25 cellular contexts compared by ENCODE assay signal in the genomic region with DNA sequence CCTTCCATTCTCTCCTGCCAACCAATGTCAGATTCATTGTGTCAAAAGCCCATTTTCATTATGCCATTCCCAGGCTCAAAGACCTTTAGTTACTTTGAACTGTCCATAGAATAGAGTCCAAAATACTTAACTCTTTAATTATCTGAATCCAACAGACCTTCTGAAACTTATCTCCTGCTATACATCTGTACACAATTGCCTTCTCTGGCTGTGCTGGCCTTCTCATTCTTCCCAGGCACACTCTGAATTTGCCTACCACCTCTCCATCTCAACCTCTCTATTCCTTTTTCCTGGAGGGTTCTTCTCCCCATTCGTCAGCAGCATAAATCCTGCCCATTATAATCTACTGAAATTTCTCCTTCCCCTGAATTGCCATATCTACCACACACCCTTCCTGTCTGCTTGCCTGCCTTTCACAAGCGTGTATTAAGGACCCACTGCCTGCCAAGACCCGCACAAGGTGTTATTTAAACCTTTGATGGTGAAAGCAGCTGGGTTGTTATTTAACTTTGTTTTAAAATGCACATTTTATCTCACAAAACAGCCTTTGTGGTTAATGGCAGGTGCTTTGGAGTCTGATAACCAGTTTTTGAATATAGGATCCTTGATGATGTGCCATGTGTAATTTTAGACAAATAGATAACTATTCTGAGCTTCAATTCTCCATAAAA.
DNase-seq lines count a peak whose midpoint lies in the region; ATAC-seq, FAIRE-seq and TF ChIP-seq lines count a peak whose summit lies in the region.
"Had no signal": no experiment of that assay in that cellular context is flagged by ENCODE, and none has a peak within 500 bp of the region (broad histone marks: within the 10 kb centered on the region; RNA-seq: fewer than 3 reads in every experiment).

No MANE protein-coding gene starts in this region.

- ATAC-seq in Panc1: no peak
- ATAC-seq in GM21576 (IDR thresholded peaks at IDR 0.05; ENCODE audit: unreplicated experiment): no peak
- ATAC-seq: CD8-positive, alpha-beta T cell; HCT116; PC-3 had no signal

- H4K5ac ChIP-seq in H9 (ENCODE audit: insufficient read length, low read depth, low read length): no peak overlapping the region

- no peaks in the 10 kb centered on the region for H3K9me3 ChIP-seq in H9 (ENCODE audit: control insufficient read depth, low read depth, low read length)
- H3K9me3 ChIP-seq in Panc1 (ENCODE audit: control insufficient read depth, insufficient read depth, low read depth, low read length): no peaks in the 10 kb centered on the region
- no peaks in the 10 kb centered on the region for H3K9me3 ChIP-seq in endothelial cell of umbilical vein (replicated peaks; ENCODE audit: control insufficient read depth, insufficient read depth, low read length)
- H3K9me3 ChIP-seq in trophoblast cell (ENCODE audit: insufficient read depth, low read depth, low read length): no peaks in the 10 kb centered on the region
- no peaks in the 10 kb centered on the region for H3K9me3 ChIP-seq in tibial nerve
- H3K9me3 ChIP-seq: BLaER1 treated with 17β-estradiol and CSF1 and Interleukin-3, amounts not matched to agents 10 nM and 100 nM had no signal

- no peak overlapping the region for H4K12ac ChIP-seq in trophoblast cell (ENCODE audit: low read depth, low read length)

- H2BK5ac ChIP-seq in H9 (ENCODE audit: insufficient read length, low read length) (no peak overlapping the region), trophoblast cell (ENCODE audit: low read depth, low read length, poor library complexity) (no peak overlapping the region)

- no peak overlapping the region for H2BK15ac ChIP-seq in H9 (ENCODE audit: low read depth, low read length)

- H3K4me2 ChIP-seq in H9 (ENCODE audit: insufficient read depth, insufficient read length, low read length): no peak overlapping the region
- no peak overlapping the region for H3K4me2 ChIP-seq in endothelial cell of umbilical vein (ENCODE audit: insufficient read depth, low read length)
- no peak overlapping the region for H3K4me2 ChIP-seq in trophoblast cell (ENCODE audit: low read length)
- H3K4me2 ChIP-seq: BLaER1 treated with 17β-estradiol and CSF1 and Interleukin-3, amounts not matched to agents 10 nM and 100 nM had no signal

- H2BK12ac ChIP-seq in H9 (ENCODE audit: insufficient read length, low read depth, low read length): no peak overlapping the region
- peak overlapping the region; percentile 88 for H2BK12ac ChIP-seq in trophoblast cell (ENCODE audit: low read length)

- CTCF ChIA-PET in Panc1 (lab: Charles Lee) (no interaction called here), endothelial cell of umbilical vein (lab: Charles Lee) (no interaction called here)

- POLR2A ChIA-PET in Panc1 (lab: Charles Lee): no interaction called here
- POLR2A ChIA-PET in endothelial cell of umbilical vein (lab: Charles Lee): no interaction called here

- H3K27me3 ChIP-seq in H9 (ENCODE audit: insufficient read depth, low read length) (no peaks in the 10 kb centered on the region), Panc1 (ENCODE audit: control insufficient read depth, insufficient read depth, low read length) (no peaks in the 10 kb centered on the region), endothelial cell of umbilical vein (ENCODE audit: control insufficient read depth in 2 of 2, insufficient read depth in 2 of 2, low read length in 2 of 2) (no peaks in the 10 kb centered on the region), trophoblast cell (ENCODE audit: insufficient read depth, low read length) (no peaks in the 10 kb centered on the region), tibial nerve (no peaks in the 10 kb centered on the region)
- H3K27me3 ChIP-seq: BLaER1 treated with 17β-estradiol and CSF1 and Interleukin-3, amounts not matched to agents 10 nM and 100 nM had no signal

- no peak overlapping the region for H3T11ph ChIP-seq in H9 (ENCODE audit: low read length)

- H3K9me1 ChIP-seq in endothelial cell of umbilical vein (replicated peaks; ENCODE audit: control insufficient read depth, extremely low read depth, insufficient read depth, low read length): no peaks in the 10 kb centered on the region

- BruUV-seq in Panc1 (replicated peaks; lab: Mats Ljungman, UMichigan): no TSS peak
- BruUV-seq in endothelial cell of umbilical vein (replicated peaks; lab: Mats Ljungman, UMichigan): no TSS peak

- no peak overlapping the region for H3K27ac ChIP-seq in H9 (ENCODE audit: insufficient read length, low read depth, low read length)
- H3K27ac ChIP-seq in Panc1 (ENCODE audit: low read length): peak overlapping the region; percentile 19; the same call in 1 of the 2 replicates
- H3K27ac ChIP-seq in endothelial cell of umbilical vein (ENCODE audit: insufficient read depth, low read depth, low read length): no peak overlapping the region
- H3K27ac ChIP-seq in trophoblast cell (ENCODE audit: low read depth, low read length): no peak overlapping the region
- no peak overlapping the region for H3K27ac ChIP-seq in tibial nerve
- H3K27ac ChIP-seq: BLaER1 treated with 17β-estradiol and CSF1 and Interleukin-3, amounts not matched to agents 10 nM and 100 nM; RWPE1; SK-N-MC had no signal

- in situ Hi-C loops in Panc1 (cut with HindIII; ENCODE audit: low pct_unique_long_range_greater_than_20kb, low sequenced_read_pairs): no loop called here

- no peaks in the 10 kb centered on the region for H3K27me3 Mint-ChIP-seq in H9 (ENCODE audit: low read depth)

- H2AK5ac ChIP-seq in H9 (ENCODE audit: insufficient read length, low read length) (peak overlapping the region; percentile 21), trophoblast cell (ENCODE audit: low read length) (no peak overlapping the region)

- H4K20me1 ChIP-seq in H9 (ENCODE audit: control insufficient read depth, insufficient read depth, insufficient read length): no peaks in the 10 kb centered on the region
- H4K20me1 ChIP-seq in endothelial cell of umbilical vein (replicated peaks; ENCODE audit: control insufficient read depth, extremely low read depth, insufficient read depth, low read length): no peaks in the 10 kb centered on the region
- H4K20me1 ChIP-seq: BLaER1 treated with 17β-estradiol and CSF1 and Interleukin-3, amounts not matched to agents 10 nM and 100 nM had no signal

- intact Hi-C loops in Panc1 (cut with micrococcal nuclease; ENCODE audit: unreplicated experiment): no loop called here
- intact Hi-C loops in endothelial cell of umbilical vein (cut with micrococcal nuclease): no loop called here

- H3K79me2 ChIP-seq in H9 (ENCODE audit: insufficient read depth, low read length) (no peaks in the 10 kb centered on the region), endothelial cell of umbilical vein (ENCODE audit: control insufficient read depth, insufficient read depth, low read length) (no peaks in the 10 kb centered on the region), trophoblast cell (ENCODE audit: control insufficient read depth, insufficient read depth, low read length, poor library complexity) (peaks cover 2% of the 10 kb centered on the region)

- H3K27ac Mint-ChIP-seq in H9: no peak overlapping the region
- H3K27ac Mint-ChIP-seq: CD8-positive, alpha-beta T cell; IgD-negative memory B cell had no signal

- H3K4me1 Mint-ChIP-seq in H9: peaks cover 17 to 18% of the 10 kb centered on the region in 2 experiments
- H3K4me1 Mint-ChIP-seq: IgD-negative memory B cell had no signal

- no peak overlapping the region for H3K56ac ChIP-seq in H9 (ENCODE audit: insufficient read length, low read depth, low read length)

- no peak for FAIRE-seq in endothelial cell of umbilical vein (lab: Jason Lieb, UNC)
- FAIRE-seq: GM12891 had no signal

- no peaks in the 10 kb centered on the region for H3K36me3 Mint-ChIP-seq in H9 (ENCODE audit: insufficient read depth in 1 of 3, low read depth in 3 of 3)
- H3K36me3 Mint-ChIP-seq: CD8-positive, alpha-beta T cell; IgD-negative memory B cell had no signal

- no peak for TF ChIP-seq EP300 in tibial nerve (IDR thresholded peaks at IDR 0.05)

- H2AFZ ChIP-seq in H9 (ENCODE audit: low read length) (no peak overlapping the region), endothelial cell of umbilical vein (ENCODE audit: low read depth, low read length) (no peak overlapping the region), trophoblast cell (ENCODE audit: insufficient read depth, low read length, poor library complexity) (no peak overlapping the region)

- H3K36me3 ChIP-seq in Panc1 (ENCODE audit: control insufficient read depth, insufficient read depth, low read length) (no peaks in the 10 kb centered on the region), endothelial cell of umbilical vein (ENCODE audit: control insufficient read depth in 2 of 2, extremely low read depth in 1 of 2, insufficient read depth in 2 of 2, low read length in 2 of 2) (no peaks in the 10 kb centered on the region), trophoblast cell (ENCODE audit: control insufficient read depth in 1 of 2, insufficient read depth in 2 of 2, low read length in 2 of 2) (no peaks in the 10 kb centered on the region), tibial nerve (peaks cover 0 to 20% (median 0%) of the 10 kb centered on the region in 3 donors)
- H3K36me3 ChIP-seq: BLaER1 treated with 17β-estradiol and CSF1 and Interleukin-3, amounts not matched to agents 10 nM and 100 nM had no signal

- TF ChIP-seq CTCF in H9 (conservative IDR thresholded peaks at IDR 0.05): no peak
- no peak for TF ChIP-seq CTCF in Panc1 (IDR thresholded peaks at IDR 0.05)
- no peak for TF ChIP-seq CTCF in endothelial cell of umbilical vein (IDR thresholded peaks at IDR 0.05; ENCODE audit: extremely low read depth in 1 of 2, insufficient read depth in 1 of 2, low read depth in 1 of 2, low read length in 2 of 2)
- no peak for TF ChIP-seq CTCF in tibial nerve (IDR thresholded peaks at IDR 0.05)

- no peaks in the 10 kb centered on the region for H3K9me3 Mint-ChIP-seq in H9
- H3K9me3 Mint-ChIP-seq: CD8-positive, alpha-beta T cell; IgD-negative memory B cell had no signal

- WGBS in H9 (ENCODE audit: extremely low coverage, insufficient read length, low lambda C conversion rate): no CpG with 5 or more reads among the region's 3 CpGs
- WGBS in trophoblast cell (ENCODE audit: extremely low coverage, insufficient coverage, insufficient read length): no CpG with 5 or more reads among the region's 3 CpGs
- WGBS in tibial nerve, 2 donors: 79 to 83% methylated on average over 3 of the region's 3 CpGs

- no peak overlapping the region for H3K4me3 Mint-ChIP-seq in H9
- H3K4me3 Mint-ChIP-seq: CD8-positive, alpha-beta T cell; IgD-negative memory B cell had no signal

- H3K4me3 ChIP-seq in Panc1 (ENCODE audit: low read depth in 2 of 2, low read length in 2 of 2) (no peak overlapping the region), endothelial cell of umbilical vein (replicated peaks in 1 of 3; ENCODE audit: insufficient read depth in 1 of 3, low read depth in 1 of 3, low read length in 3 of 3) (no peak overlapping the region), trophoblast cell (ENCODE audit: low read depth, low read length) (no peak overlapping the region), tibial nerve (no peak overlapping the region)
- H3K4me3 ChIP-seq: BLaER1 treated with 17β-estradiol and CSF1 and Interleukin-3, amounts not matched to agents 10 nM and 100 nM; SK-N-MC had no signal

- dilution Hi-C loops in endothelial cell of umbilical vein (cut with MboI; ENCODE audit: extremely low pct_ligation_motif_present, low sequenced_read_pairs): no loop called here

- DNase-seq in H9 (no peak), Panc1 (ENCODE audit: low read depth, low spot score) (no peak), endothelial cell of umbilical vein (ENCODE audit: low read depth, low spot score) (peak; percentile 58), trophoblast cell (no peak), NCI-H510A (lab: John Stamatoyannopoulos, UW) (no peak), tibial nerve (ENCODE audit: low spot score in 2 of 2) (no peak)
- DNase-seq: ACHN; CD8-positive, alpha-beta T cell; DMS153; GOT3; MM.1S; NCI-H1092; NCI-H146; NCI-H2029; NCI-H2227 treated with DMSO at 0.1 percent for 48 hours; NCI-H524 treated with DMSO at 0.1 percent for 48 hours; PC-3; SHP77 treated with DMSO at 0.1 percent for 48 hours had no signal

- H3K9ac ChIP-seq in H9 (ENCODE audit: extremely low read depth, insufficient read length, low read length) (no peak overlapping the region), endothelial cell of umbilical vein (replicated peaks; ENCODE audit: extremely low read depth, insufficient read depth, low read length) (no peak overlapping the region), trophoblast cell (ENCODE audit: low read length) (no peak overlapping the region)
- H3K9ac ChIP-seq: BLaER1 treated with 17β-estradiol and CSF1 and Interleukin-3, amounts not matched to agents 10 nM and 100 nM had no signal

- H3K4ac ChIP-seq in H9 (ENCODE audit: low read depth, low read length) (no peak overlapping the region), trophoblast cell (ENCODE audit: low read depth, low read length) (no peak overlapping the region)

- H4K8ac ChIP-seq in H9 (replicated peaks; ENCODE audit: insufficient read length, low read depth, low read length) (no peak overlapping the region), trophoblast cell (ENCODE audit: low read depth, low read length) (no peak overlapping the region)

- no peak overlapping the region for H3K18ac ChIP-seq in H9 (ENCODE audit: insufficient read length, low read depth, low read length)
- no peak overlapping the region for H3K18ac ChIP-seq in trophoblast cell (ENCODE audit: low read length)

- H2BK120ac ChIP-seq in H9 (ENCODE audit: low read depth, low read length, poor library complexity, severe bottlenecking): no peak overlapping the region
- no peak overlapping the region for H2BK120ac ChIP-seq in trophoblast cell (ENCODE audit: insufficient read depth, low read length, poor library complexity)

- H3K23ac ChIP-seq in H9 (ENCODE audit: insufficient read length, low read depth, low read length) (no peak overlapping the region), trophoblast cell (ENCODE audit: low read length) (no peak overlapping the region)

- no peak overlapping the region for H2BK20ac ChIP-seq in H9 (ENCODE audit: low read depth, low read length, poor library complexity, severe bottlenecking)

- H3K23me2 ChIP-seq in H9 (ENCODE audit: insufficient read length, low read depth, low read length, poor library complexity, severe bottlenecking): no peaks in the 10 kb centered on the region

- TF ChIP-seq POLR2A in endothelial cell of umbilical vein (IDR thresholded peaks at IDR 0.05; ENCODE audit: low read depth, low read length): no peak
- no peak for TF ChIP-seq POLR2A in tibial nerve (IDR thresholded peaks at IDR 0.05)

- no peaks in the 10 kb centered on the region for H3K4me1 ChIP-seq in H9 (ENCODE audit: insufficient read depth, low read length)
- H3K4me1 ChIP-seq in Panc1 (ENCODE audit: control insufficient read depth, insufficient read depth, low read length): no peaks in the 10 kb centered on the region
- H3K4me1 ChIP-seq in endothelial cell of umbilical vein (ENCODE audit: control insufficient read depth, extremely low read depth, insufficient read depth, low read length): peaks cover 16% of the 10 kb centered on the region
- H3K4me1 ChIP-seq in trophoblast cell (ENCODE audit: control insufficient read depth in 1 of 2, insufficient read depth in 2 of 2, low read length in 2 of 2): peaks cover 13 to 23% of the 10 kb centered on the region in 2 experiments
- H3K4me1 ChIP-seq in tibial nerve: peaks cover 0 to 6% (median 0%) of the 10 kb centered on the region in 4 donors

- no peaks in the 10 kb centered on the region for H3K79me1 ChIP-seq in H9 (ENCODE audit: insufficient read depth, low read depth, low read length, poor library complexity, severe bottlenecking)
- H3K79me1 ChIP-seq in trophoblast cell (ENCODE audit: low read length): peaks cover 22% of the 10 kb centered on the region

- H3K14ac ChIP-seq in H9 (ENCODE audit: insufficient read depth, low read length) (no peak overlapping the region), trophoblast cell (ENCODE audit: low read length) (no peak overlapping the region)

- H4K91ac ChIP-seq in H9 (ENCODE audit: insufficient read length, low read depth, low read length) (no peak overlapping the region), trophoblast cell (ENCODE audit: low read depth, low read length) (no peak overlapping the region)
